9 cellular contexts compared by ENCODE assay signal in the genomic region with DNA sequence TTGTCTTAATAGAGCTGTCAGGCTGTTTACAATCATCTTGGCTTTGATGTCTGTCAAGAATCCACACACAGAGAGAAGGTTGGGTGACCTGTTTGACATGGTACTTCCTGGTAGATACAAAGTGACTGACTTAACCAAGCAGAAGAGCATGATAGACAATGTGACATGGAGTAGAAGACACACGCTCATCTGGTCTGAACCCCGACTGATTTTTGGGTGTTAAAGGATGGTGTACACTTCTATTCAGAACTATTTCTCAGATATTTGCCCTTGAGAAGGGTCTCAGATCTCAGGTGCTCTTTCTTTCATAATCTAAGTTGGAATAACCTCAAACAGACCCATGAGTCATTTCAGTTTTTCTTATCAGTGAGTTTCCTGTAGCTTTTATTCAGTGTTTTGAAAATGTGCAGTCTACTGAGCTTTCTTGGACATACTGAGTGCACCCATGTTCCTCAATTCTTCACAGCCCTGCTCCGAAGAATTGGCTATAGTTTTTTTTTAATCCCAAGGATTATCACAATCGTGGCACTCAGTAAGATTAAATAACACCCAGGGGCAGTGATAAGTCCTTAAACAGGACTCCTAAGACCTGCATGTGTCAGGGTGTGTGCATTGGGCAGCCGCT.
DNase-seq lines count a peak whose midpoint lies in the region; ATAC-seq lines count a peak whose summit lies in the region.
"Had no signal": no experiment of that assay in that cellular context is flagged by ENCODE, and none has a peak within 500 bp of the region (broad histone marks: within the 10 kb centered on the region; RNA-seq: fewer than 3 reads in every experiment).

No MANE protein-coding gene starts in this region.

- peaks cover 21% of the 10 kb centered on the region for H3K27me3 Mint-ChIP-seq in T-helper 2 cell treated with Interferon-gamma antibody and Interleukin-4, amounts not matched to agents 5 μg/mL and 100 μg/mL, for 36 hours (ENCODE audit: low read depth)

- H3K4me1 Mint-ChIP-seq in T-helper 2 cell treated with Interferon-gamma antibody and Interleukin-4, amounts not matched to agents 5 μg/mL and 100 μg/mL, for 36 hours (ENCODE audit: low read depth) = peaks cover 19% of the 10 kb centered on the region

- H3K4me3 Mint-ChIP-seq in T-helper 2 cell treated with Interferon-gamma antibody and Interleukin-4, amounts not matched to agents 5 μg/mL and 100 μg/mL, for 36 hours = peak overlapping the region; percentile 29

- intact Hi-C loops in posterior cingulate gyrus (cut with DNase I) = no loop called here

- no peaks in the 10 kb centered on the region for H3K9me3 Mint-ChIP-seq in T-helper 2 cell treated with Interferon-gamma antibody and Interleukin-4, amounts not matched to agents 5 μg/mL and 100 μg/mL, for 36 hours

- no peak overlapping the region for H3K27ac Mint-ChIP-seq in T-helper 2 cell treated with Interferon-gamma antibody and Interleukin-4, amounts not matched to agents 5 μg/mL and 100 μg/mL, for 36 hours

- H3K36me3 Mint-ChIP-seq in T-helper 2 cell treated with Interferon-gamma antibody and Interleukin-4, amounts not matched to agents 5 μg/mL and 100 μg/mL, for 36 hours (ENCODE audit: low read depth) = no peaks in the 10 kb centered on the region

- DNase-seq in T-helper 2 cell treated with Interferon-gamma antibody and Interleukin-4, amounts not matched to agents 5 μg/mL and 100 μg/mL, for 36 hours (ENCODE audit: low spot score) = no peak
- DNase-seq in GOT3 (lab: John Stamatoyannopoulos, UW) (no peak), posterior cingulate gyrus (no peak), NCI-H187 (lab: John Stamatoyannopoulos, UW) (no peak)
- DNase-seq in activated naive CD4-positive, alpha-beta T cell treated with Interleukin-2 at 50 U/mL for 16 hours = no peak
- DNase-seq: left ventricle myocardium superior had no signal

- ATAC-seq in GM18498 (IDR thresholded peaks at IDR 0.05; ENCODE audit: unreplicated experiment) = peak; percentile 72
- peak; percentile 74 for ATAC-seq in GM19467 (IDR thresholded peaks at IDR 0.05; ENCODE audit: unreplicated experiment)
- peak; percentile 68 for ATAC-seq in HG03025 (IDR thresholded peaks at IDR 0.05; ENCODE audit: low FRiP score, unreplicated experiment)
